ENCODE assay signal across 8 cellular contexts in the genomic region with DNA sequence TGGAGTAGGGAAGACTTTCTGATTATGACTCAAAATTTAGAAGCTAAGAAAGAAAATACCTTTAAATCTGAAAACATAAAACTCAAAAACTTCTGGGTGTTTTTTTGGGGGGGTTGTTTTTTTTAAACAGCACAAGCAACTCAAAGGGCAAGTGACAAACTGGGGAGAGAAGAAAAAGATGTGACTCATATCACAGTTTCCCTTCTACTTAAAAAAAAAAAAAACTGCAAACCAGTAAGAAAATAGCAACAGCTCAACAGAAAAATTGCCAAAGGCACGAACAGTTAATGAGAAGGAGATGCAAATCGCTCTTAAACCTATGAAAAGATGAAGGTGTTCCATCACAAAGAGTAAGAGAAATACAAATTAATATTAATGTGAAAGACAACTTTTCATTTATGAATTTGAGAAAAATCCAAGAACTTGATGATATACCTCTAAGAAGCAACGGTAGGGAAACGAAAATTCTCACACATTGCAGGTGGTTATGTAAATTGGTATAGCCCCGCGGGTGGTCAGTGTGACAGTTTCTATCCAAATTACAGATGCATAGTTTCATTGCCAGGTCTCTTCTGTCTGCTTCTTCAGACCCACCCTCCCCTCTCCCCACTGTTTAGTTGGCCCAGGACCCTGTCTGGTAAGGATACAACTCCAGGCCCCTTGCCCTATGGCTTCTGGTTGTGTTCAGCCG. TPM values are rescaled to one million over a fixed set of nuclear protein-coding genes. Genes with fewer than 3 reads are reported as not detected.
A peak's percentile ranks its signal among the peaks of the same experiment; 100 is the strongest.
DNase-seq lines count a peak whose midpoint lies in the region; ATAC-seq, FAIRE-seq and TF ChIP-seq lines count a peak whose summit lies in the region.

No MANE protein-coding gene starts in this region.

- H3K9me3 ChIP-seq in SJCRH30 (replicated peaks) (peaks cover 6% of the 10 kb centered on the region; the same call in 1 of the 2 replicates), transverse colon (no peaks in the 10 kb centered on the region), mammary epithelial cell (replicated peaks; ENCODE audit: insufficient read depth, low read length) (no peaks in the 10 kb centered on the region)

- TF ChIP-seq EP300 in transverse colon (IDR thresholded peaks at IDR 0.05; ENCODE audit: low read depth) = no peak

- no peak overlapping the region for H2AFZ ChIP-seq in mammary epithelial cell (ENCODE audit: low read depth, low read length)

- H3K27ac Mint-ChIP-seq in activated naive CD4-positive, alpha-beta T cell treated with anti-CD3 and anti-CD28 coated beads, Interleukin-2, amount 10 ng/mL, durations not matched to agents 7 days and 5 days = peak overlapping the region; percentile 86

- dilution Hi-C loops in mammary epithelial cell (cut with HindIII; ENCODE audit: low sequenced_read_pairs) = no loop called here

- in situ Hi-C loops in transverse colon (cut with MboI; ENCODE audit: low pct_ligation_motif_present in 1 of 4, low pct_unique_long_range_greater_than_20kb in 1 of 4, low sequenced_read_pairs in 3 of 4) (no loop called here), mammary epithelial cell (cut with MboI; ENCODE audit: low sequenced_read_pairs in 2 of 2) (no loop called here)

- TF ChIP-seq CTCF in transverse colon (IDR thresholded peaks at IDR 0.05) (no peak), mammary epithelial cell (conservative IDR thresholded peaks at IDR 0.05 in 1 of 2, IDR thresholded peaks at IDR 0.05 in 1 of 2; ENCODE audit: extremely low read depth in 1 of 2, insufficient read depth in 1 of 2, low read depth in 1 of 2, low read length in 2 of 2) (no peak)

- ATAC-seq in HG03025 (IDR thresholded peaks at IDR 0.05; ENCODE audit: low FRiP score, unreplicated experiment) = peak; percentile 75

- H3K4me1 Mint-ChIP-seq in activated naive CD4-positive, alpha-beta T cell treated with anti-CD3 and anti-CD28 coated beads, Interleukin-2, amount 10 ng/mL, durations not matched to agents 7 days and 5 days = peaks cover 80% of the 10 kb centered on the region

- H3K27ac ChIP-seq in SJCRH30 (peak overlapping the region; percentile 54), transverse colon (peak overlapping the region; percentile 33 to 55 (median 42)), mammary epithelial cell (ENCODE audit: insufficient read depth, low read depth, low read length) (no peak overlapping the region)

- H3K9ac ChIP-seq in mammary epithelial cell (ENCODE audit: insufficient read depth, low read length) = no peak overlapping the region

- BruUV-seq in mammary epithelial cell (replicated peaks; lab: Mats Ljungman, UMichigan) = no TSS peak

- H3K36me3 ChIP-seq in SJCRH30 (peaks cover 24% of the 10 kb centered on the region), transverse colon (no peaks in the 10 kb centered on the region), mammary epithelial cell (ENCODE audit: insufficient read depth, low read length) (no peaks in the 10 kb centered on the region)

- H3K4me1 ChIP-seq in SJCRH30 (peaks cover 11% of the 10 kb centered on the region; the same call in 1 of the 2 replicates), transverse colon (peaks cover 0 to 9% (median 2%) of the 10 kb centered on the region in 4 donors), mammary epithelial cell (ENCODE audit: insufficient read depth, low read length) (peaks cover 11% of the 10 kb centered on the region)

- H3K79me2 ChIP-seq in mammary epithelial cell (ENCODE audit: insufficient read depth, low read length) = peaks cover 43% of the 10 kb centered on the region

- H3K9me3 Mint-ChIP-seq in activated naive CD4-positive, alpha-beta T cell treated with anti-CD3 and anti-CD28 coated beads, Interleukin-2, amount 10 ng/mL, durations not matched to agents 7 days and 5 days = no peaks in the 10 kb centered on the region

- 68 to 69% methylated on average over 6 to 7 of the region's 7 CpGs for WGBS in transverse colon (ENCODE audit: low coverage in 1 of 2), 2 donors
- WGBS in mammary epithelial cell (ENCODE audit: low coverage, missing lambda C conversion rate) = 72% methylated on average over 6 of the region's 7 CpGs

- CTCF ChIA-PET in activated naive CD4-positive, alpha-beta T cell treated with anti-CD3 and anti-CD28 coated beads, Interleukin-2, amount 10 ng/mL, durations not matched to agents 7 days and 5 days (lab: Charles Lee) = interaction anchor here (0.7 to 1.5 kb wide), 4 partner anchors 27 to 122 kb away, joined by 3 to 4 read pairs (median 4); no protein-coding TSS in a partner anchor
- CTCF ChIA-PET in mammary epithelial cell (lab: Charles Lee; ENCODE audit: low non-redundant PET) = no interaction called here

- H3K27me3 Mint-ChIP-seq in activated naive CD4-positive, alpha-beta T cell treated with anti-CD3 and anti-CD28 coated beads, Interleukin-2, amount 10 ng/mL, durations not matched to agents 7 days and 5 days = no peaks in the 10 kb centered on the region

- no peak for DNase-seq in activated naive CD4-positive, alpha-beta T cell treated with anti-CD3 and anti-CD28 coated beads, Interleukin-2, amount 10 ng/mL, durations not matched to agents 7 days and 5 days
- DNase-seq in activated naive CD4-positive, alpha-beta T cell (lab: John Stamatoyannopoulos, UW) = no peak
- DNase-seq in SJCRH30 (no peak), transverse colon (peak; percentile 31), frontal cortex (ENCODE audit: low spot score in 2 of 2) (no peak), mammary epithelial cell (no peak), NCI-H1105 (lab: John Stamatoyannopoulos, UW) (no peak)

- H3K4me3 ChIP-seq in SJCRH30 (no peak overlapping the region), transverse colon (no peak overlapping the region), mammary epithelial cell (replicated peaks in 1 of 3; ENCODE audit: insufficient read depth in 1 of 3, low read depth in 2 of 3, low read length in 3 of 3) (no peak overlapping the region)

- FAIRE-seq in frontal cortex (lab: Jason Lieb, UNC) = no peak

- H3K27me3 ChIP-seq in SJCRH30 (no peaks in the 10 kb centered on the region), transverse colon (no peaks in the 10 kb centered on the region), mammary epithelial cell (ENCODE audit: insufficient read depth, low read length) (no peaks in the 10 kb centered on the region)

- intact Hi-C loops in transverse colon (cut with DNase I; ENCODE audit: low total_unique reads) = no loop called here
- intact Hi-C loops in mammary epithelial cell (cut with micrococcal nuclease) = no loop called here

- H3K4me3 Mint-ChIP-seq in activated naive CD4-positive, alpha-beta T cell treated with anti-CD3 and anti-CD28 coated beads, Interleukin-2, amount 10 ng/mL, durations not matched to agents 7 days and 5 days = peak overlapping the region; percentile 22

- H4K20me1 ChIP-seq in mammary epithelial cell (ENCODE audit: insufficient read depth, low read length) = no peaks in the 10 kb centered on the region

- no peak overlapping the region for H3K4me2 ChIP-seq in mammary epithelial cell (ENCODE audit: insufficient read depth, low read depth, low read length)

- no peak for TF ChIP-seq POLR2A in transverse colon (IDR thresholded peaks at IDR 0.05)

- H3K36me3 Mint-ChIP-seq in activated naive CD4-positive, alpha-beta T cell treated with anti-CD3 and anti-CD28 coated beads, Interleukin-2, amount 10 ng/mL, durations not matched to agents 7 days and 5 days = peaks cover 58% of the 10 kb centered on the region

RNA-seq across cellular contexts. Expression of a gene that starts 9.0 kb away (rescaled TPM):
- total RNA-seq in SJCRH30 (2014; rRNA removed; shearing (Covaris generic)) = 13.1 and 17.7 TPM in 2 replicates
- total RNA-seq in transverse colon = 10 to 100 TPM in 1 of 4 donors, 1 to 10 TPM in 2, under 1 TPM in 1; 0.20 to 16.5 (median 5.1) TPM
- 15.1 TPM for total RNA-seq in frontal cortex
- 10 to 100 TPM in 1 of 2 donors, 1 to 10 TPM in 1; 5.7 to 16.7 TPM for total RNA-seq in mammary epithelial cell
- polyA plus RNA-seq in mammary epithelial cell = 15.4 TPM
- 28.5 TPM for polyA minus RNA-seq in mammary epithelial cell

RNA-seq across cellular contexts. Expression of a gene that starts 27.5 kb away (rescaled TPM):
- total RNA-seq in SJCRH30 (2014; rRNA removed; shearing (Covaris generic)) = 7.0 and 8.8 TPM in 2 replicates
- total RNA-seq in transverse colon (100 to 1,000 TPM in 1 of 4 donors, 10 to 100 TPM in 3; 15.7 to 104 (median 63.2) TPM), frontal cortex (12.2 TPM), mammary epithelial cell (10 to 100 TPM; 14.3 to 18.9 TPM)
- 20.4 TPM for polyA plus RNA-seq in mammary epithelial cell
- 20.4 TPM for polyA minus RNA-seq in mammary epithelial cell
